Comparison of ENCODE assay signal across 1 cellular context in the genomic region with DNA sequence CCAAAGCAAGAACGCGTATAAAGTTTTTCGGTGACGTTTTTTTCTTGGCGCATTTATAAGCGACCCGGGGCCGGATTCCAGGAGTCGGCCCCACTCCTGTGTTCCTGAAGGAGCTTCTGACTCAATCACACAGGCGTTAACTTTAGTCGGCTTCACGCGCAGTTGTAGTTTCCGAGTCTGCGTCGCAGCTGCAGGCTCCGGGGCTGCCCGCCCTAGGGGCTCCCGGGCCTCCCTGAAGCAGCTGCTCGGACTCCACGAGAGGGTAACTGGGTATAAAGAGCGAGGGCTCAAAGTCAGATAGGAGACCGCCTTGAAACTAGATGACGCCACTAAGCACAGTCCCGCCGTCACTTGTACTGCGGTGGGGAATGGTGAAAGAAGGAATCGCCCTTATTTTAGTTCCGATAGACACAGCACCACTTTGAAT.
TF ChIP-seq lines count a peak whose summit lies in the region.

No MANE protein-coding gene starts in this region.

TF ChIP-seq in HepG2, 621 proteins besides CTCF, POLR2A, EP300 and RAD21 (continued from another document and continues in another):
- TF ChIP-seq, protein P1, sequence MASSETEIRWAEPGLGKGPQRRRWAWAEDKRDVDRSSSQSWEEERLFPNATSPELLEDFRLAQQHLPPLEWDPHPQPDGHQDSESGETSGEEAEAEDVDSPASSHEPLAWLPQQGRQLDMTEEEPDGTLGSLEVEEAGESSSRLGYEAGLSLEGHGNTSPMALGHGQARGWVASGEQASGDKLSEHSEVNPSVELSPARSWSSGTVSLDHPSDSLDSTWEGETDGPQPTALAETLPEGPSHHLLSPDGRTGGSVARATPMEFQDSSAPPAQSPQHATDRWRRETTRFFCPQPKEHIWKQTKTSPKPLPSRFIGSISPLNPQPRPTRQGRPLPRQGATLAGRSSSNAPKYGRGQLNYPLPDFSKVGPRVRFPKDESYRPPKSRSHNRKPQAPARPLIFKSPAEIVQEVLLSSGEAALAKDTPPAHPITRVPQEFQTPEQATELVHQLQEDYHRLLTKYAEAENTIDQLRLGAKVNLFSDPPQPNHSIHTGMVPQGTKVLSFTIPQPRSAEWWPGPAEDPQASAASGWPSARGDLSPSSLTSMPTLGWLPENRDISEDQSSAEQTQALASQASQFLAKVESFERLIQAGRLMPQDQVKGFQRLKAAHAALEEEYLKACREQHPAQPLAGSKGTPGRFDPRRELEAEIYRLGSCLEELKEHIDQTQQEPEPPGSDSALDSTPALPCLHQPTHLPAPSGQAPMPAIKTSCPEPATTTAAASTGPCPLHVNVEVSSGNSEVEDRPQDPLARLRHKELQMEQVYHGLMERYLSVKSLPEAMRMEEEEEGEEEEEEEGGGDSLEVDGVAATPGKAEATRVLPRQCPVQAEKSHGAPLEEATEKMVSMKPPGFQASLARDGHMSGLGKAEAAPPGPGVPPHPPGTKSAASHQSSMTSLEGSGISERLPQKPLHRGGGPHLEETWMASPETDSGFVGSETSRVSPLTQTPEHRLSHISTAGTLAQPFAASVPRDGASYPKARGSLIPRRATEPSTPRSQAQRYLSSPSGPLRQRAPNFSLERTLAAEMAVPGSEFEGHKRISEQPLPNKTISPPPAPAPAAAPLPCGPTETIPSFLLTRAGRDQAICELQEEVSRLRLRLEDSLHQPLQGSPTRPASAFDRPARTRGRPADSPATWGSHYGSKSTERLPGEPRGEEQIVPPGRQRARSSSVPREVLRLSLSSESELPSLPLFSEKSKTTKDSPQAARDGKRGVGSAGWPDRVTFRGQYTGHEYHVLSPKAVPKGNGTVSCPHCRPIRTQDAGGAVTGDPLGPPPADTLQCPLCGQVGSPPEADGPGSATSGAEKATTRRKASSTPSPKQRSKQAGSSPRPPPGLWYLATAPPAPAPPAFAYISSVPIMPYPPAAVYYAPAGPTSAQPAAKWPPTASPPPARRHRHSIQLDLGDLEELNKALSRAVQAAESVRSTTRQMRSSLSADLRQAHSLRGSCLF (CRISPR knock-in tag; IDR thresholded peaks at IDR 0.05; ENCODE audit: borderline replicate concordance): no peak
- no peak for TF ChIP-seq ZBTB1 (CRISPR knock-in tag; IDR thresholded peaks at IDR 0.05; ENCODE audit: borderline replicate concordance)
- no peak for TF ChIP-seq ZNF567 (CRISPR knock-in tag; IDR thresholded peaks at IDR 0.05; ENCODE audit: borderline replicate concordance)
- TF ChIP-seq, protein P2, sequence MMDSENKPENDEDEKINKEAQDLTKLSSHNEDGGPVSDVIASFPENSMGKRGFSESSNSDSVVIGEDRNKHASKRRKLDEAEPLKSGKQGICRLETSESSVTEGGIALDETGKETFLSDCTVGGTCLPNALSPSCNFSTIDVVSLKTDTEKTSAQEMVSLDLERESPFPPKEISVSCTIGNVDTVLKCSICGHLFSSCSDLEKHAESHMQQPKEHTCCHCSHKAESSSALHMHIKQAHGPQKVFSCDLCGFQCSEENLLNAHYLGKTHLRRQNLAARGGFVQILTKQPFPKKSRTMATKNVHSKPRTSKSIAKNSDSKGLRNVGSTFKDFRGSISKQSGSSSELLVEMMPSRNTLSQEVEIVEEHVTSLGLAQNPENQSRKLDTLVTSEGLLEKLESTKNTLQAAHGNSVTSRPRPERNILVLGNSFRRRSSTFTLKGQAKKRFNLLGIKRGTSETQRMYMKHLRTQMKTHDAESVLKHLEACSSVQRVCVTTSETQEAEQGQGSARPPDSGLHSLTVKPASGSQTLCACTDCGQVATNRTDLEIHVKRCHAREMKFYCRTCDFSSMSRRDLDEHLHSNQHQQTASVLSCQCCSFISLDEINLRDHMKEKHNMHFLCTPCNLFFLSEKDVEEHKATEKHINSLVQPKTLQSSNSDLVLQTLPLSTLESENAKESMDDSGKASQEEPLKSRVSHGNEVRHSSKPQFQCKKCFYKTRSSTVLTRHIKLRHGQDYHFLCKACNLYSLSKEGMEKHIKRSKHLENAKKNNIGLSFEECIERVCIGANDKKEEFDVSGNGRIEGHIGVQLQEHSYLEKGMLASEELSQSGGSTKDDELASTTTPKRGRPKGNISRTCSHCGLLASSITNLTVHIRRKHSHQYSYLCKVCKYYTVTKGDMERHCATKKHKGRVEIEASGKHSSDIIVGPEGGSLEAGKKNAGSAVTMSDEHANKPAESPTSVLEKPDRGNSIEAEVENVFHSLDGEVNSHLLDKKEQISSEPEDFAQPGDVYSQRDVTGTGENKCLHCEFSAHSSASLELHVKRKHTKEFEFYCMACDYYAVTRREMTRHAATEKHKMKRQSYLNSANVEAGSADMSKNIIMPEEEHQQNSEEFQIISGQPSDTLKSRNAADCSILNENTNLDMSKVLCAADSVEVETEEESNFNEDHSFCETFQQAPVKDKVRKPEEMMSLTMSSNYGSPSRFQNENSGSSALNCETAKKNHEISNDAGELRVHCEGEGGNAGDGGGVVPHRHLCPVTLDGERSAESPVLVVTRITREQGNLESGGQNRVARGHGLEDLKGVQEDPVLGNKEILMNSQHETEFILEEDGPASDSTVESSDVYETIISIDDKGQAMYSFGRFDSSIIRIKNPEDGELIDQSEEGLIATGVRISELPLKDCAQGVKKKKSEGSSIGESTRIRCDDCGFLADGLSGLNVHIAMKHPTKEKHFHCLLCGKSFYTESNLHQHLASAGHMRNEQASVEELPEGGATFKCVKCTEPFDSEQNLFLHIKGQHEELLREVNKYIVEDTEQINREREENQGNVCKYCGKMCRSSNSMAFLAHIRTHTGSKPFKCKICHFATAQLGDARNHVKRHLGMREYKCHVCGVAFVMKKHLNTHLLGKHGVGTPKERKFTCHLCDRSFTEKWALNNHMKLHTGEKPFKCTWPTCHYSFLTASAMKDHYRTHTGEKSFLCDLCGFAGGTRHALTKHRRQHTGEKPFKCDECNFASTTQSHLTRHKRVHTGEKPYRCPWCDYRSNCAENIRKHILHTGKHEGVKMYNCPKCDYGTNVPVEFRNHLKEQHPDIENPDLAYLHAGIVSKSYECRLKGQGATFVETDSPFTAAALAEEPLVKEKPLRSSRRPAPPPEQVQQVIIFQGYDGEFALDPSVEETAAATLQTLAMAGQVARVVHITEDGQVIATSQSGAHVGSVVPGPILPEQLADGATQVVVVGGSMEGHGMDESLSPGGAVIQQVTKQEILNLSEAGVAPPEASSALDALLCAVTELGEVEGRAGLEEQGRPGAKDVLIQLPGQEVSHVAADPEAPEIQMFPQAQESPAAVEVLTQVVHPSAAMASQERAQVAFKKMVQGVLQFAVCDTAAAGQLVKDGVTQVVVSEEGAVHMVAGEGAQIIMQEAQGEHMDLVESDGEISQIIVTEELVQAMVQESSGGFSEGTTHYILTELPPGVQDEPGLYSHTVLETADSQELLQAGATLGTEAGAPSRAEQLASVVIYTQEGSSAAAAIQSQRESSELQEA (CRISPR knock-in tag; IDR thresholded peaks at IDR 0.05; ENCODE audit: not compliant biosample characterization): no peak
- TF ChIP-seq, protein P3, sequence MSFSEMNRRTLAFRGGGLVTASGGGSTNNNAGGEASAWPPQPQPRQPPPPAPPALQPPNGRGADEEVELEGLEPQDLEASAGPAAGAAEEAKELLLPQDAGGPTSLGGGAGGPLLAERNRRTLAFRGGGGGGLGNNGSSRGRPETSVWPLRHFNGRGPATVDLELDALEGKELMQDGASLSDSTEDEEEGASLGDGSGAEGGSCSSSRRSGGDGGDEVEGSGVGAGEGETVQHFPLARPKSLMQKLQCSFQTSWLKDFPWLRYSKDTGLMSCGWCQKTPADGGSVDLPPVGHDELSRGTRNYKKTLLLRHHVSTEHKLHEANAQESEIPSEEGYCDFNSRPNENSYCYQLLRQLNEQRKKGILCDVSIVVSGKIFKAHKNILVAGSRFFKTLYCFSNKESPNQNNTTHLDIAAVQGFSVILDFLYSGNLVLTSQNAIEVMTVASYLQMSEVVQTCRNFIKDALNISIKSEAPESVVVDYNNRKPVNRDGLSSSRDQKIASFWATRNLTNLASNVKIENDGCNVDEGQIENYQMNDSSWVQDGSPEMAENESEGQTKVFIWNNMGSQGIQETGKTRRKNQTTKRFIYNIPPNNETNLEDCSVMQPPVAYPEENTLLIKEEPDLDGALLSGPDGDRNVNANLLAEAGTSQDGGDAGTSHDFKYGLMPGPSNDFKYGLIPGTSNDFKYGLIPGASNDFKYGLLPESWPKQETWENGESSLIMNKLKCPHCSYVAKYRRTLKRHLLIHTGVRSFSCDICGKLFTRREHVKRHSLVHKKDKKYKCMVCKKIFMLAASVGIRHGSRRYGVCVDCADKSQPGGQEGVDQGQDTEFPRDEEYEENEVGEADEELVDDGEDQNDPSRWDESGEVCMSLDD (CRISPR knock-in tag; IDR thresholded peaks at IDR 0.05; ENCODE audit: borderline replicate concordance): no peak
- TF ChIP-seq, protein P4, sequence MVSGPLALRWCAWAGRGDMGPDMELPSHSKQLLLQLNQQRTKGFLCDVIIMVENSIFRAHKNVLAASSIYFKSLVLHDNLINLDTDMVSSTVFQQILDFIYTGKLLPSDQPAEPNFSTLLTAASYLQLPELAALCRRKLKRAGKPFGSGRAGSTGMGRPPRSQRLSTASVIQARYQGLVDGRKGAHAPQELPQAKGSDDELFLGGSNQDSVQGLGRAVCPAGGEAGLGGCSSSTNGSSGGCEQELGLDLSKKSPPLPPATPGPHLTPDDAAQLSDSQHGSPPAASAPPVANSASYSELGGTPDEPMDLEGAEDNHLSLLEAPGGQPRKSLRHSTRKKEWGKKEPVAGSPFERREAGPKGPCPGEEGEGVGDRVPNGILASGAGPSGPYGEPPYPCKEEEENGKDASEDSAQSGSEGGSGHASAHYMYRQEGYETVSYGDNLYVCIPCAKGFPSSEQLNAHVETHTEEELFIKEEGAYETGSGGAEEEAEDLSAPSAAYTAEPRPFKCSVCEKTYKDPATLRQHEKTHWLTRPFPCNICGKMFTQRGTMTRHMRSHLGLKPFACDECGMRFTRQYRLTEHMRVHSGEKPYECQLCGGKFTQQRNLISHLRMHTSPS (CRISPR knock-in tag; IDR thresholded peaks at IDR 0.05; ENCODE audit: low read depth): no peak
- peak; percentile 88; the same call in 1 of the 2 replicates for TF ChIP-seq ZC3H4 (CRISPR knock-in tag; IDR thresholded peaks at IDR 0.05; ENCODE audit: borderline replicate concordance)
- TF ChIP-seq SOX5 (CRISPR knock-in tag; IDR thresholded peaks at IDR 0.05; ENCODE audit: borderline replicate concordance): 0 out of 2 replicates have a peak, but pooled peaks have one; percentile 3
- TF ChIP-seq, protein P5, sequence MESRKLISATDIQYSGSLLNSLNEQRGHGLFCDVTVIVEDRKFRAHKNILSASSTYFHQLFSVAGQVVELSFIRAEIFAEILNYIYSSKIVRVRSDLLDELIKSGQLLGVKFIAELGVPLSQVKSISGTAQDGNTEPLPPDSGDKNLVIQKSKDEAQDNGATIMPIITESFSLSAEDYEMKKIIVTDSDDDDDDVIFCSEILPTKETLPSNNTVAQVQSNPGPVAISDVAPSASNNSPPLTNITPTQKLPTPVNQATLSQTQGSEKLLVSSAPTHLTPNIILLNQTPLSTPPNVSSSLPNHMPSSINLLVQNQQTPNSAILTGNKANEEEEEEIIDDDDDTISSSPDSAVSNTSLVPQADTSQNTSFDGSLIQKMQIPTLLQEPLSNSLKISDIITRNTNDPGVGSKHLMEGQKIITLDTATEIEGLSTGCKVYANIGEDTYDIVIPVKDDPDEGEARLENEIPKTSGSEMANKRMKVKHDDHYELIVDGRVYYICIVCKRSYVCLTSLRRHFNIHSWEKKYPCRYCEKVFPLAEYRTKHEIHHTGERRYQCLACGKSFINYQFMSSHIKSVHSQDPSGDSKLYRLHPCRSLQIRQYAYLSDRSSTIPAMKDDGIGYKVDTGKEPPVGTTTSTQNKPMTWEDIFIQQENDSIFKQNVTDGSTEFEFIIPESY (CRISPR knock-in tag; IDR thresholded peaks at IDR 0.05): no peak
- no peak for TF ChIP-seq ZNF383 (CRISPR knock-in tag; IDR thresholded peaks at IDR 0.05; ENCODE audit: borderline replicate concordance)
- TF ChIP-seq TBL1XR1 (IDR thresholded peaks at IDR 0.05; ENCODE audit: borderline replicate concordance, low read length, partially characterized antibody): no peak
- TF ChIP-seq, protein P6, sequence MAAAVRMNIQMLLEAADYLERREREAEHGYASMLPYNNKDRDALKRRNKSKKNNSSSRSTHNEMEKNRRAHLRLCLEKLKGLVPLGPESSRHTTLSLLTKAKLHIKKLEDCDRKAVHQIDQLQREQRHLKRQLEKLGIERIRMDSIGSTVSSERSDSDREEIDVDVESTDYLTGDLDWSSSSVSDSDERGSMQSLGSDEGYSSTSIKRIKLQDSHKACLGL (CRISPR knock-in tag; IDR thresholded peaks at IDR 0.05): no peak
- TF ChIP-seq ZNF501 (CRISPR knock-in tag; IDR thresholded peaks at IDR 0.05): no peak
- no peak for TF ChIP-seq SMAD9 (CRISPR knock-in tag; IDR thresholded peaks at IDR 0.05)
- TF ChIP-seq, protein P7, sequence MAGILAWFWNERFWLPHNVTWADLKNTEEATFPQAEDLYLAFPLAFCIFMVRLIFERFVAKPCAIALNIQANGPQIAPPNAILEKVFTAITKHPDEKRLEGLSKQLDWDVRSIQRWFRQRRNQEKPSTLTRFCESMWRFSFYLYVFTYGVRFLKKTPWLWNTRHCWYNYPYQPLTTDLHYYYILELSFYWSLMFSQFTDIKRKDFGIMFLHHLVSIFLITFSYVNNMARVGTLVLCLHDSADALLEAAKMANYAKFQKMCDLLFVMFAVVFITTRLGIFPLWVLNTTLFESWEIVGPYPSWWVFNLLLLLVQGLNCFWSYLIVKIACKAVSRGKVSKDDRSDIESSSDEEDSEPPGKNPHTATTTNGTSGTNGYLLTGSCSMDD (CRISPR knock-in tag; IDR thresholded peaks at IDR 0.05): no peak
- 0 out of 2 replicates have a peak, but pooled peaks have one; percentile 41 for TF ChIP-seq ZNF432 (CRISPR knock-in tag; IDR thresholded peaks at IDR 0.05; ENCODE audit: borderline replicate concordance)
- 0 out of 2 replicates have a peak, but pooled peaks have one; percentile 5 for TF ChIP-seq PHF8 (CRISPR knock-in tag; IDR thresholded peaks at IDR 0.05)
- TF ChIP-seq SP2 (CRISPR knock-in tag; IDR thresholded peaks at IDR 0.05): no peak
- TF ChIP-seq CENPX (CRISPR knock-in tag; IDR thresholded peaks at IDR 0.05): no peak
- no peak for TF ChIP-seq ZNF326 (CRISPR knock-in tag; IDR thresholded peaks at IDR 0.05; ENCODE audit: borderline replicate concordance)
- TF ChIP-seq PHF20 (CRISPR knock-in tag; IDR thresholded peaks at IDR 0.05): peak; percentile 44; the same call in 1 of the 2 replicates
- TF ChIP-seq, protein P8, sequence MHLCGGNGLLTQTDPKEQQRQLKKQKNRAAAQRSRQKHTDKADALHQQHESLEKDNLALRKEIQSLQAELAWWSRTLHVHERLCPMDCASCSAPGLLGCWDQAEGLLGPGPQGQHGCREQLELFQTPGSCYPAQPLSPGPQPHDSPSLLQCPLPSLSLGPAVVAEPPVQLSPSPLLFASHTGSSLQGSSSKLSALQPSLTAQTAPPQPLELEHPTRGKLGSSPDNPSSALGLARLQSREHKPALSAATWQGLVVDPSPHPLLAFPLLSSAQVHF (CRISPR knock-in tag; IDR thresholded peaks at IDR 0.05): no peak
- TF ChIP-seq ZNF17 (CRISPR knock-in tag; IDR thresholded peaks at IDR 0.05): no peak
- no peak for TF ChIP-seq ZNF44 (CRISPR knock-in tag; IDR thresholded peaks at IDR 0.05)
- no peak for TF ChIP-seq TBP (CRISPR knock-in tag; IDR thresholded peaks at IDR 0.05)
- no peak for TF ChIP-seq ZNF547 (CRISPR knock-in tag; IDR thresholded peaks at IDR 0.05)
- TF ChIP-seq, protein P9, sequence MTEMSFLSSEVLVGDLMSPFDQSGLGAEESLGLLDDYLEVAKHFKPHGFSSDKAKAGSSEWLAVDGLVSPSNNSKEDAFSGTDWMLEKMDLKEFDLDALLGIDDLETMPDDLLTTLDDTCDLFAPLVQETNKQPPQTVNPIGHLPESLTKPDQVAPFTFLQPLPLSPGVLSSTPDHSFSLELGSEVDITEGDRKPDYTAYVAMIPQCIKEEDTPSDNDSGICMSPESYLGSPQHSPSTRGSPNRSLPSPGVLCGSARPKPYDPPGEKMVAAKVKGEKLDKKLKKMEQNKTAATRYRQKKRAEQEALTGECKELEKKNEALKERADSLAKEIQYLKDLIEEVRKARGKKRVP (CRISPR knock-in tag; IDR thresholded peaks at IDR 0.05): 0 out of 4 replicates have a peak, but pooled peaks of 1 of the 2 experiments have one; percentile 5
- TF ChIP-seq ZNF644 (CRISPR knock-in tag; IDR thresholded peaks at IDR 0.05; ENCODE audit: low read depth): no peak
- TF ChIP-seq KLF11 (CRISPR knock-in tag; IDR thresholded peaks at IDR 0.05): no peak
- TF ChIP-seq ZNF333 (CRISPR knock-in tag; IDR thresholded peaks at IDR 0.05; ENCODE audit: borderline replicate concordance): 0 out of 2 replicates have a peak, but pooled peaks have one; percentile 20
- no peak for TF ChIP-seq ZNF510 (CRISPR knock-in tag; IDR thresholded peaks at IDR 0.05; ENCODE audit: low read depth)
